In genomic region chr7:41463770-41464470, GRCh38 we compare ENCODE assay signal across 20 cellular contexts.
"Had no signal": no experiment of that assay in that cellular context is flagged by ENCODE, and none has a peak within 500 bp of the region (broad histone marks: within the 10 kb centered on the region; RNA-seq: fewer than 3 reads in every experiment).

No MANE protein-coding gene starts in this region.

- H3K4me3 ChIP-seq: SJSA1, SK-N-MC had no signal

- H3K36me3 ChIP-seq: SJSA1 had no signal

- FAIRE-seq: RCC 7860 had no signal

- H3K9me3 ChIP-seq: SJSA1 had no signal

- H3K27ac ChIP-seq: SJSA1, SK-N-MC had no signal

- H3K27me3 ChIP-seq: SJSA1 had no signal

- DNase-seq: KBM-7, MV-4-11, NCI-H1048, NCI-H1105, NCI-H1417, NCI-H1436 treated with DMSO at 0.1 percent for 48 hours, NCI-H1694, NCI-H187 treated with DMSO at 0.1 percent for 48 hours, NCI-H2029 treated with DMSO at 0.1 percent for 48 hours, NCI-H2171 treated with DMSO at 0.1 percent for 48 hours, NCI-H345, NCI-H446 treated with DMSO at 0.1 percent for 48 hours, NCI-H510A treated with DMSO at 0.1 percent for 48 hours, NCI-H526, Right ventricle myocardium superior, RPMI8226, SIG-M5 had no signal

- H3K4me1 ChIP-seq: SJSA1 had no signal
